Comparison of ENCODE assay signal across 1 cellular context in the genomic region with DNA sequence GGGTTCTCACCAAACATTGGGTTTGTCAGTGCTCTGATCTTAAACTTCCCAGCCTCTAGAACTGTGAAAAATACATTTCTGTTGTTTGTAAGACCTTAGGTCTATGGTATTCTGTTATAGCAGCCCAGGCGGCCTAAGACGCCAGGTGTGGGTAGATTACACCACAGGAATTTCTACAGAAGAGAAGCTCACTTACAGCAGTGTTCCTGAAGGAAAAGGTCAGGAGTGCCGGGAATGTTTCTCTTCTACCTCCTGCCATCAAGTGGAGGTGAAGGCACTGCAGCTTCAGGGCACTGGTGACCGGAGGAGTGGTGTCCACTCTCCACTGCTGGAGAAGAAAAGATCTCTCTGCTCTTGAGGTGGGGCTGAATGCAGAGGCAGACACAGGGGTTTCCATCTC.
TF ChIP-seq lines count a peak whose summit lies in the region.

No MANE protein-coding gene starts in this region.

TF ChIP-seq in A549, 52 proteins besides CTCF, POLR2A, EP300 and RAD21 (continued from another document):
- TF ChIP-seq, protein P1, sequence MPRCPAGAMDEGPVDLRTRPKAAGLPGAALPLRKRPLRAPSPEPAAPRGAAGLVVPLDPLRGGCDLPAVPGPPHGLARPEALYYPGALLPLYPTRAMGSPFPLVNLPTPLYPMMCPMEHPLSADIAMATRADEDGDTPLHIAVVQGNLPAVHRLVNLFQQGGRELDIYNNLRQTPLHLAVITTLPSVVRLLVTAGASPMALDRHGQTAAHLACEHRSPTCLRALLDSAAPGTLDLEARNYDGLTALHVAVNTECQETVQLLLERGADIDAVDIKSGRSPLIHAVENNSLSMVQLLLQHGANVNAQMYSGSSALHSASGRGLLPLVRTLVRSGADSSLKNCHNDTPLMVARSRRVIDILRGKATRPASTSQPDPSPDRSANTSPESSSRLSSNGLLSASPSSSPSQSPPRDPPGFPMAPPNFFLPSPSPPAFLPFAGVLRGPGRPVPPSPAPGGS (IDR thresholded peaks at IDR 0.05): no peak
- TF ChIP-seq ZC3H11A (IDR thresholded peaks at IDR 0.05): no peak
- TF ChIP-seq HOXA7 (CRISPR knock-in tag; IDR thresholded peaks at IDR 0.05): no peak
- TF ChIP-seq JUN (IDR thresholded peaks at IDR 0.05): no peak
- TF ChIP-seq ESRRA (IDR thresholded peaks at IDR 0.05; ENCODE audit: borderline replicate concordance, low read length): no peak
- no peak for TF ChIP-seq SREBF2 (IDR thresholded peaks at IDR 0.05)
